16 cellular contexts compared by ENCODE assay signal in genomic region chr11:102280237-102280833, GRCh38. TPM values are rescaled to one million over a fixed set of nuclear protein-coding genes. Genes with fewer than 3 reads are reported as not detected.
A peak's percentile ranks its signal among the peaks of the same experiment; 100 is the strongest.
DNase-seq lines count a peak whose midpoint lies in the region; ATAC-seq and TF ChIP-seq lines count a peak whose summit lies in the region.
"Had no signal": no experiment of that assay in that cellular context is flagged by ENCODE, and none has a peak within 500 bp of the region (broad histone marks: within the 10 kb centered on the region; RNA-seq: fewer than 3 reads in every experiment).

No MANE protein-coding gene starts in this region.

- intact Hi-C loops in dorsolateral prefrontal cortex (cut with DNase I) (no loop called here), heart right ventricle (cut with DNase I) (loop anchor here in 2 of 10 donors (10.0 kb wide), 2 partner anchors 54 to 214 kb away; no protein-coding TSS in a partner anchor)

- no peak overlapping the region for H2AFZ ChIP-seq in osteoblast (ENCODE audit: low read length)

- TF ChIP-seq CTCF in LNCaP clone FGC (IDR thresholded peaks at IDR 0.05; ENCODE audit: control insufficient read depth, extremely low read depth, insufficient read depth) (0 out of 2 replicates have a peak, but pooled peaks have one; percentile 1), foreskin keratinocyte (conservative IDR thresholded peaks at IDR 0.05) (no peak), osteoblast (IDR thresholded peaks at IDR 0.05; ENCODE audit: extremely low read depth, low read depth, low read length) (no peak), dorsolateral prefrontal cortex (IDR thresholded peaks at IDR 0.05 in 54 of 56, conservative IDR thresholded peaks at IDR 0.05 in 2 of 56; ENCODE audit: low read depth in 1 of 56, partially characterized antibody in 56 of 56) (no peak), heart right ventricle (IDR thresholded peaks at IDR 0.05) (no peak)

- H4K20me1 ChIP-seq in osteoblast (ENCODE audit: insufficient read depth, low read length): no peaks in the 10 kb centered on the region

- H3K27ac ChIP-seq in foreskin keratinocyte (no peak overlapping the region), osteoblast (ENCODE audit: low read depth, low read length) (no peak overlapping the region), dorsolateral prefrontal cortex (no peak overlapping the region), heart right ventricle (no peak overlapping the region)
- H3K27ac ChIP-seq: SJCRH30 had no signal

- H3K36me3 ChIP-seq in osteoblast (ENCODE audit: insufficient read depth, low read length) (no peaks in the 10 kb centered on the region), heart right ventricle (no peaks in the 10 kb centered on the region)
- H3K36me3 ChIP-seq: BE2C, SJCRH30 had no signal

- H3K27me3 ChIP-seq in foreskin keratinocyte (no peaks in the 10 kb centered on the region), osteoblast (ENCODE audit: insufficient read depth, low read length) (no peaks in the 10 kb centered on the region), dorsolateral prefrontal cortex (peaks cover 0 to 6% (median 0%) of the 10 kb centered on the region in 45 donors), heart right ventricle (peaks cover 0 to 15% (median 0%) of the 10 kb centered on the region in 7 donors)
- H3K27me3 ChIP-seq: BE2C, SJCRH30 had no signal

- H3K4me3 ChIP-seq in LNCaP clone FGC (ENCODE audit: low read depth, low read length): peak overlapping the region; percentile 11; the same call in 1 of the 2 replicates
- H3K4me3 ChIP-seq in osteoblast (ENCODE audit: insufficient read depth, low read length): no peak overlapping the region
- H3K4me3 ChIP-seq in dorsolateral prefrontal cortex: peak overlapping the region in 9 of 59 donors; percentile 7 to 47 (median 30)
- H3K4me3 ChIP-seq in heart right ventricle: no peak overlapping the region

- no peaks in the 10 kb centered on the region for H3K79me2 ChIP-seq in osteoblast (ENCODE audit: insufficient read depth, low read length)

- peak; percentile 68 for DNase-seq in LNCaP clone FGC (ENCODE audit: low read depth)
- DNase-seq in foreskin keratinocyte: no peak
- peak; percentile 32 for DNase-seq in osteoblast (ENCODE audit: insufficient read length, low spot score, missing footprints)
- no peak for DNase-seq in NCI-H187 (lab: John Stamatoyannopoulos, UW)
- no peak for DNase-seq in T-helper 1 cell
- DNase-seq in dorsolateral prefrontal cortex: no peak
- no peak for DNase-seq in heart right ventricle
- DNase-seq: activated CD8-positive, alpha-beta memory T cell treated with anti-CD3 and anti-CD28 coated beads, Interleukin-2, amount 50 U/mL, for 4 hours; amniotic stem cell; BE2C; MV-4-11; posterior cingulate gyrus; stimulated activated CD4-positive, alpha-beta T cell treated with anti-CD3 and anti-CD28 coated beads, Interleukin-4, amount 100 ng/mL, for 24 hours; stimulated activated naive CD8-positive, alpha-beta T cell treated with anti-CD3 and anti-CD28 coated beads, Interleukin-15, Interleukin-2, amounts not matched to agents 100 U/mL and 50 U/mL, for 24 hours had no signal

- H3K4me1 ChIP-seq in foreskin keratinocyte: peaks cover 3% of the 10 kb centered on the region
- H3K4me1 ChIP-seq in osteoblast (ENCODE audit: insufficient read depth, low read length): peaks cover 25% of the 10 kb centered on the region
- H3K4me1 ChIP-seq in heart right ventricle: peaks cover 0 to 18% (median 6%) of the 10 kb centered on the region in 9 donors
- H3K4me1 ChIP-seq: BE2C, SJCRH30 had no signal

- peak overlapping the region; percentile 77 for H3K4me2 ChIP-seq in osteoblast (ENCODE audit: insufficient read depth, low read length)

- H3K9me3 ChIP-seq in osteoblast (ENCODE audit: low read depth, low read length) (no peaks in the 10 kb centered on the region), heart right ventricle (no peaks in the 10 kb centered on the region)
- H3K9me3 ChIP-seq: BE2C, SJCRH30 had no signal

- WGBS in heart right ventricle, 2 donors: 89 to 92% methylated on average over 4 of the region's 4 CpGs

- ATAC-seq in GM19395 (IDR thresholded peaks at IDR 0.05; ENCODE audit: unreplicated experiment): peak; percentile 23
- peak; percentile 20 for ATAC-seq in foreskin keratinocyte
- no peak for ATAC-seq in heart right ventricle

RNA-seq across cellular contexts. Expression of gene BIRC3, which starts 36.9 kb away (rescaled TPM):
- 6.7 and 10.1 TPM in 2 replicates for total RNA-seq in foreskin keratinocyte
- 2.0 and 2.8 TPM in 2 replicates for polyA plus RNA-seq in foreskin keratinocyte
- 1.2 and 1.8 TPM in 2 replicates for total RNA-seq in osteoblast
- 1 to 10 TPM; 1.5 to 9.7 (median 3.6) TPM for total RNA-seq in dorsolateral prefrontal cortex
- total RNA-seq in heart right ventricle: 10 to 100 TPM in 3 of 10 donors, 1 to 10 TPM in 7; 1.5 to 16.5 (median 5.7) TPM
- 1 to 10 TPM; 1.1 to 6.0 TPM for polyA plus RNA-seq in heart right ventricle
- total RNA-seq: SJCRH30 had no signal

Comparison
In these comparisons a context has a peak if more than half of its experiments do, and no peak if none do; other contexts are left out.
1. ATAC-seq: peak in GM19395 (single experiment) and foreskin keratinocyte (single experiment); none in heart right ventricle (0 of 8).
2. DNase-seq: peak in LNCaP clone FGC (single experiment) and osteoblast (single experiment); none in foreskin keratinocyte (0 of 2), NCI-H187 (0 of 2), T-helper 1 cell (0 of 5), dorsolateral prefrontal cortex (0 of 10) and heart right ventricle (0 of 2).